In the genomic region with DNA sequence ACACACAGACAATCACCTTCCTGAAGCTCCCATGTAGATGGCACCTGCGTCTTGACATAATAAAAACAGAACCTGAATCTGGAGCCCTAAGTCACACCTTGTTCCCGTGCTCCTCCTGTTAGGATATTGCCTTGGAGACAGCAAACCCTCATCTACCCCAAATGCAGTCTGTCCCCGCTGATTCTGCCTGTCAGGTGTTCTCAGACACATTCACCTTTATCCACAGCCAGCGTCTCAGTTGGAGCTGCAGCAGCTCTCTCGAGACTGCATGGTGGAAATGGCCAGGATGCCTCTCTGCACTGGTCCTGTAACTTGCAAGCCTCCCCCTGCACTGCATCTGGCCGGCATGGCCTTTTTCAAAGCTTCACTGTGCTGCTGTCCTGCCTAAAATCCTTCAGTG, we compare ENCODE assay signal across 23 cellular contexts.
"Had no signal": no experiment of that assay in that cellular context is flagged by ENCODE, and none has a peak within 500 bp of the region (broad histone marks: within the 10 kb centered on the region; RNA-seq: fewer than 3 reads in every experiment).

No MANE protein-coding gene starts in this region.

- H3K36me3 ChIP-seq: adrenal gland had no signal

- H3K9me3 ChIP-seq: adrenal gland had no signal

- H3K27ac Mint-ChIP-seq: activated CD4-positive, alpha-beta memory T cell treated with anti-CD3 and anti-CD28 coated beads for 36 hours; activated CD4-positive, alpha-beta T cell treated with anti-CD3 and anti-CD28 coated beads, Interleukin-2, amount 10 ng/mL, durations not matched to agents 7 days and 5 days; activated naive CD8-positive, alpha-beta T cell treated with anti-CD3 and anti-CD28 coated beads, Interleukin-2, amount 10 ng/mL, durations not matched to agents 7 days and 5 days had no signal

- H3K36me3 Mint-ChIP-seq: activated CD4-positive, alpha-beta memory T cell treated with anti-CD3 and anti-CD28 coated beads for 36 hours; activated naive CD8-positive, alpha-beta T cell treated with anti-CD3 and anti-CD28 coated beads, Interleukin-2, amount 10 ng/mL, durations not matched to agents 7 days and 5 days had no signal

- H3K27me3 Mint-ChIP-seq: activated CD4-positive, alpha-beta memory T cell treated with anti-CD3 and anti-CD28 coated beads for 36 hours; activated CD4-positive, alpha-beta T cell treated with anti-CD3 and anti-CD28 coated beads, Interleukin-2, amount 10 ng/mL, durations not matched to agents 7 days and 5 days had no signal

- H3K27me3 ChIP-seq: adrenal gland had no signal

- H3K27ac ChIP-seq: adrenal gland, VCaP had no signal

- H3K4me3 Mint-ChIP-seq: activated CD4-positive, alpha-beta memory T cell treated with anti-CD3 and anti-CD28 coated beads for 36 hours; activated CD4-positive, alpha-beta T cell treated with anti-CD3 and anti-CD28 coated beads, Interleukin-2, amount 10 ng/mL, durations not matched to agents 7 days and 5 days; activated naive CD8-positive, alpha-beta T cell treated with anti-CD3 and anti-CD28 coated beads, Interleukin-2, amount 10 ng/mL, durations not matched to agents 7 days and 5 days had no signal

- H3K9me3 Mint-ChIP-seq: activated CD4-positive, alpha-beta memory T cell treated with anti-CD3 and anti-CD28 coated beads for 36 hours; activated naive CD8-positive, alpha-beta T cell treated with anti-CD3 and anti-CD28 coated beads, Interleukin-2, amount 10 ng/mL, durations not matched to agents 7 days and 5 days had no signal

- DNase-seq: activated CD4-positive, alpha-beta memory T cell treated with anti-CD3 and anti-CD28 coated beads for 36 hours; activated CD4-positive, alpha-beta T cell treated with anti-CD3 and anti-CD28 coated beads, Interleukin-2, amount 10 ng/mL, durations not matched to agents 7 days and 5 days; activated CD4-positive, CD25-positive, alpha-beta regulatory T cell; activated CD8-positive, alpha-beta memory T cell treated with anti-CD3 and anti-CD28 coated beads, Interleukin-2, amount 50 U/mL, for 4 hours; activated naive CD4-positive, alpha-beta T cell treated with anti-CD3 and anti-CD28 coated beads, Interleukin-2, amount 50 U/mL, for 16 hours; activated naive CD8-positive, alpha-beta T cell treated with anti-CD3 and anti-CD28 coated beads, Interleukin-2, amount 10 ng/mL, durations not matched to agents 7 days and 5 days; anterior cingulate cortex; caudate nucleus; Karpas-422; MM.1S; NCI-H1105; NCI-H1436 treated with DMSO at 0.1 percent for 48 hours; NCI-H2029; NCI-H2107; NCI-H345; NCI-H510A; NCI-H526 treated with DMSO at 0.1 percent for 48 hours; NCI-H82; SIG-M5; T-helper 1 cell had no signal

- H3K4me3 ChIP-seq: adrenal gland, K562 had no signal

- H3K4me1 ChIP-seq: adrenal gland had no signal
